Comparison of ENCODE assay signal across 25 cellular contexts in genomic region chr1:217453816-217454215, GRCh38.
DNase-seq lines count a peak whose midpoint lies in the region; ATAC-seq, FAIRE-seq and TF ChIP-seq lines count a peak whose summit lies in the region.
"Had no signal": no experiment of that assay in that cellular context is flagged by ENCODE, and none has a peak within 500 bp of the region (broad histone marks: within the 10 kb centered on the region; RNA-seq: fewer than 3 reads in every experiment).

No MANE protein-coding gene starts in this region.

- H3K4me3 ChIP-seq in body of pancreas (no peak overlapping the region), kidney (ENCODE audit: low read length in 2 of 2) (no peak overlapping the region)
- H3K4me3 ChIP-seq: esophagus muscularis mucosa, spleen, thoracic aorta had no signal

- H3K27me3 Mint-ChIP-seq in progenitor cell of endocrine pancreas = no peaks in the 10 kb centered on the region
- H3K27me3 Mint-ChIP-seq in natural killer cell (ENCODE audit: low read depth in 2 of 2) = no peaks in the 10 kb centered on the region
- H3K27me3 Mint-ChIP-seq: activated CD4-positive, alpha-beta T cell treated with anti-CD3 and anti-CD28 coated beads, Interleukin-2, amount 10 ng/mL, durations not matched to agents 7 days and 5 days; activated CD8-positive, alpha-beta memory T cell treated with anti-CD3 and anti-CD28 coated beads, Interleukin-2, amount 10 ng/mL, durations not matched to agents 7 days and 5 days; activated naive CD4-positive, alpha-beta T cell treated with anti-CD3 and anti-CD28 coated beads, Interleukin-2, amount 10 ng/mL, durations not matched to agents 7 days and 5 days; CD4-positive, alpha-beta T cell; effector memory CD8-positive, alpha-beta T cell had no signal

- H3K9ac ChIP-seq in kidney (ENCODE audit: low read length in 2 of 2) = no peak overlapping the region

- FAIRE-seq in kidney (lab: Jason Lieb, UNC) (no peak), frontal cortex (lab: Jason Lieb, UNC) (no peak)
- FAIRE-seq: GM12891, GM19239 had no signal

- H3K27ac ChIP-seq in body of pancreas (peak overlapping the region in 2 of 4 donors; percentile 1 to 25), kidney (ENCODE audit: low read depth in 2 of 2, low read length in 2 of 2) (no peak overlapping the region)
- H3K27ac ChIP-seq: esophagus muscularis mucosa, spleen, thoracic aorta, VCaP had no signal

- H3K27ac Mint-ChIP-seq in progenitor cell of endocrine pancreas (peak overlapping the region; percentile 90), natural killer cell (no peak overlapping the region)
- H3K27ac Mint-ChIP-seq: activated CD4-positive, alpha-beta T cell treated with anti-CD3 and anti-CD28 coated beads, Interleukin-2, amount 10 ng/mL, durations not matched to agents 7 days and 5 days; activated CD8-positive, alpha-beta memory T cell treated with anti-CD3 and anti-CD28 coated beads, Interleukin-2, amount 10 ng/mL, durations not matched to agents 7 days and 5 days; activated naive CD4-positive, alpha-beta T cell treated with anti-CD3 and anti-CD28 coated beads, Interleukin-2, amount 10 ng/mL, durations not matched to agents 7 days and 5 days; CD4-positive, alpha-beta T cell; effector memory CD8-positive, alpha-beta T cell; HFFc6 had no signal

- peak; percentile 27 for ATAC-seq in body of pancreas
- ATAC-seq in left ventricle myocardium superior = peak; percentile 98
- ATAC-seq in HG03342 (IDR thresholded peaks at IDR 0.05; ENCODE audit: unreplicated experiment) = no peak
- ATAC-seq in natural killer cell = no peak
- ATAC-seq: activated CD8-positive, alpha-beta memory T cell treated with anti-CD3 and anti-CD28 coated beads, Interleukin-2, amount 10 ng/mL, durations not matched to agents 7 days and 5 days; effector memory CD8-positive, alpha-beta T cell had no signal

- H3K36me3 Mint-ChIP-seq in progenitor cell of endocrine pancreas (ENCODE audit: insufficient read depth) = peaks cover 20% of the 10 kb centered on the region
- H3K36me3 Mint-ChIP-seq in natural killer cell = peaks cover 13% of the 10 kb centered on the region
- H3K36me3 Mint-ChIP-seq: activated CD8-positive, alpha-beta memory T cell treated with anti-CD3 and anti-CD28 coated beads, Interleukin-2, amount 10 ng/mL, durations not matched to agents 7 days and 5 days; activated naive CD4-positive, alpha-beta T cell treated with anti-CD3 and anti-CD28 coated beads, Interleukin-2, amount 10 ng/mL, durations not matched to agents 7 days and 5 days had no signal

- peaks cover 9% of the 10 kb centered on the region for H3K9me3 Mint-ChIP-seq in progenitor cell of endocrine pancreas (ENCODE audit: low read depth)
- peaks cover 0 to 2% of the 10 kb centered on the region in 2 donors for H3K9me3 Mint-ChIP-seq in natural killer cell
- H3K9me3 Mint-ChIP-seq: activated CD4-positive, alpha-beta T cell treated with anti-CD3 and anti-CD28 coated beads, Interleukin-2, amount 10 ng/mL, durations not matched to agents 7 days and 5 days; activated naive CD4-positive, alpha-beta T cell treated with anti-CD3 and anti-CD28 coated beads, Interleukin-2, amount 10 ng/mL, durations not matched to agents 7 days and 5 days; CD4-positive, alpha-beta T cell; effector memory CD8-positive, alpha-beta T cell; HFFc6 had no signal

- 70 to 79% methylated on average over 4 of the region's 4 CpGs for WGBS in body of pancreas, 2 donors

- no peaks in the 10 kb centered on the region for H3K36me3 ChIP-seq in body of pancreas (replicated peaks in 1 of 2; ENCODE audit: insufficient read depth in 1 of 2, low read depth in 2 of 2)
- H3K36me3 ChIP-seq in kidney (ENCODE audit: control insufficient read depth in 1 of 2, insufficient read depth in 2 of 2, low read length in 2 of 2) = peaks cover 0 to 2% of the 10 kb centered on the region in 2 donors
- H3K36me3 ChIP-seq: thoracic aorta had no signal

- DNase-seq in LHCN-M2 (ENCODE audit: low read depth) (peak; percentile 18), body of pancreas (peak in 1 of 4 donors; percentile 6), left ventricle myocardium superior (peak; percentile 43), progenitor cell of endocrine pancreas (ENCODE audit: low spot score, unreplicated experiment) (no peak), kidney (no peak), frontal cortex (ENCODE audit: low spot score in 2 of 2) (no peak), natural killer cell (no peak)
- DNase-seq: activated CD4-positive, alpha-beta T cell treated with anti-CD3 and anti-CD28 coated beads, Interleukin-2, amount 10 ng/mL, durations not matched to agents 7 days and 5 days; activated CD8-positive, alpha-beta memory T cell treated with anti-CD3 and anti-CD28 coated beads, Interleukin-2, amount 10 ng/mL, durations not matched to agents 7 days and 5 days; activated naive CD4-positive, alpha-beta T cell treated with anti-CD3 and anti-CD28 coated beads, Interleukin-2, amount 10 ng/mL, durations not matched to agents 7 days and 5 days; CD4-positive, alpha-beta T cell; effector memory CD8-positive, alpha-beta T cell; HFFc6; Kasumi-1; NCI-H187 treated with DMSO at 0.1 percent for 48 hours; NCI-H774; spleen; stimulated activated CD4-positive, alpha-beta T cell treated with anti-CD3 and anti-CD28 coated beads, Interleukin-4, amount 100 ng/mL, for 1 hour; stimulated activated naive CD4-positive, alpha-beta T cell had no signal

- H3K4me1 ChIP-seq in body of pancreas = no peaks in the 10 kb centered on the region
- H3K4me1 ChIP-seq in kidney (ENCODE audit: control insufficient read depth in 1 of 2, insufficient read depth in 1 of 2, low read depth in 1 of 2, low read length in 2 of 2) = no peaks in the 10 kb centered on the region
- H3K4me1 ChIP-seq: spleen had no signal

- no peak for TF ChIP-seq CTCF in body of pancreas (IDR thresholded peaks at IDR 0.05)
- TF ChIP-seq CTCF in progenitor cell of endocrine pancreas (IDR thresholded peaks at IDR 0.05; ENCODE audit: unreplicated experiment) = no peak
- no peak for TF ChIP-seq CTCF in kidney (IDR thresholded peaks at IDR 0.05; ENCODE audit: borderline replicate concordance, extremely low read depth, insufficient read depth)
- TF ChIP-seq CTCF in natural killer cell (IDR thresholded peaks at IDR 0.05) = no peak

- no peak for TF ChIP-seq POLR2A in body of pancreas (IDR thresholded peaks at IDR 0.05)

- H3K4me3 Mint-ChIP-seq in progenitor cell of endocrine pancreas (ENCODE audit: low read depth) (no peak overlapping the region), natural killer cell (no peak overlapping the region)
- H3K4me3 Mint-ChIP-seq: activated CD4-positive, alpha-beta T cell treated with anti-CD3 and anti-CD28 coated beads, Interleukin-2, amount 10 ng/mL, durations not matched to agents 7 days and 5 days; activated CD8-positive, alpha-beta memory T cell treated with anti-CD3 and anti-CD28 coated beads, Interleukin-2, amount 10 ng/mL, durations not matched to agents 7 days and 5 days; activated naive CD4-positive, alpha-beta T cell treated with anti-CD3 and anti-CD28 coated beads, Interleukin-2, amount 10 ng/mL, durations not matched to agents 7 days and 5 days; CD4-positive, alpha-beta T cell; effector memory CD8-positive, alpha-beta T cell; HFFc6 had no signal

- intact Hi-C loops in body of pancreas (cut with DNase I) (no loop called here), left ventricle myocardium superior (cut with micrococcal nuclease) (no loop called here), kidney (cut with DNase I) (no loop called here), natural killer cell (cut with micrococcal nuclease) (no loop called here)

- peaks cover 26% of the 10 kb centered on the region for H3K4me1 Mint-ChIP-seq in progenitor cell of endocrine pancreas (ENCODE audit: low read depth)
- peaks cover 0 to 5% of the 10 kb centered on the region in 2 donors for H3K4me1 Mint-ChIP-seq in natural killer cell
- H3K4me1 Mint-ChIP-seq: activated CD4-positive, alpha-beta T cell treated with anti-CD3 and anti-CD28 coated beads, Interleukin-2, amount 10 ng/mL, durations not matched to agents 7 days and 5 days; activated CD8-positive, alpha-beta memory T cell treated with anti-CD3 and anti-CD28 coated beads, Interleukin-2, amount 10 ng/mL, durations not matched to agents 7 days and 5 days; activated naive CD4-positive, alpha-beta T cell treated with anti-CD3 and anti-CD28 coated beads, Interleukin-2, amount 10 ng/mL, durations not matched to agents 7 days and 5 days had no signal

- no peaks in the 10 kb centered on the region for H3K27me3 ChIP-seq in body of pancreas
- H3K27me3 ChIP-seq: esophagus muscularis mucosa, spleen had no signal

- H3K9me3 ChIP-seq in body of pancreas (no peaks in the 10 kb centered on the region), kidney (ENCODE audit: control insufficient read depth in 1 of 2, low read length in 2 of 2) (no peaks in the 10 kb centered on the region)
- H3K9me3 ChIP-seq: esophagus muscularis mucosa, spleen, thoracic aorta had no signal

Comparison
In these comparisons a context has a peak if more than half of its experiments do, and no peak if none do; other contexts are left out.
1. DNase-seq: peak in LHCN-M2 (single experiment) and left ventricle myocardium superior (single experiment); none in progenitor cell of endocrine pancreas (single experiment), kidney (single experiment), frontal cortex (0 of 2) and natural killer cell (single experiment).
2. ATAC-seq: peak in body of pancreas (single experiment) and left ventricle myocardium superior (single experiment); none in HG03342 (single experiment) and natural killer cell (0 of 3).